ENCODE assay signal across 1 cellular context in the genomic region with DNA sequence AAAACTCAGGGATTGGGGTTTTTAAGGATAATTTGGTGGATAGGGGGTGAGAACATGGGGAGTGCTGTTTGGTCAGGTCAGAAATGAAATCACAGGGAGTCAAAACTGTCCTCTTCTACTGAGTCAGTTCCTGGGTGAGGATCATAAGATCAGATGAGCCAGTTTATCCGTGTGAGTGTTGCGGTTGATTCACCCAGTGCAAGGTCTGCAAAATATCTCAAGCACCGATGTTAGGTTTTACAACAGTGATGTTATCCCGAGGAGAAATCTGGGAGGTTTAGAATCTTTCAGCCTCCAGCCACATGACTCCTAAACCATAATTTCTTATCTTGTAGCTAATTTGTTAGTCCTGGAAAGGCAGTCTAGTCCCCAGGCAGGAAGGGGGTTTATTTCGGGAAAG.
TF ChIP-seq lines count a peak whose summit lies in the region.

No MANE protein-coding gene starts in this region.

TF ChIP-seq in H1, 55 proteins besides CTCF, POLR2A, EP300 and RAD21:
- no peak for TF ChIP-seq SP4 (IDR thresholded peaks at IDR 0.05; ENCODE audit: low read length)
- TF ChIP-seq EGR1 (IDR thresholded peaks at IDR 0.05; ENCODE audit: borderline replicate concordance, low read depth, low read length), result no peak
- no peak for TF ChIP-seq ASH2L (IDR thresholded peaks at IDR 0.05; ENCODE audit: low read length)
- no peak for TF ChIP-seq CHD2 (IDR thresholded peaks at IDR 0.05; ENCODE audit: low read length)
- TF ChIP-seq, protein P1, sequence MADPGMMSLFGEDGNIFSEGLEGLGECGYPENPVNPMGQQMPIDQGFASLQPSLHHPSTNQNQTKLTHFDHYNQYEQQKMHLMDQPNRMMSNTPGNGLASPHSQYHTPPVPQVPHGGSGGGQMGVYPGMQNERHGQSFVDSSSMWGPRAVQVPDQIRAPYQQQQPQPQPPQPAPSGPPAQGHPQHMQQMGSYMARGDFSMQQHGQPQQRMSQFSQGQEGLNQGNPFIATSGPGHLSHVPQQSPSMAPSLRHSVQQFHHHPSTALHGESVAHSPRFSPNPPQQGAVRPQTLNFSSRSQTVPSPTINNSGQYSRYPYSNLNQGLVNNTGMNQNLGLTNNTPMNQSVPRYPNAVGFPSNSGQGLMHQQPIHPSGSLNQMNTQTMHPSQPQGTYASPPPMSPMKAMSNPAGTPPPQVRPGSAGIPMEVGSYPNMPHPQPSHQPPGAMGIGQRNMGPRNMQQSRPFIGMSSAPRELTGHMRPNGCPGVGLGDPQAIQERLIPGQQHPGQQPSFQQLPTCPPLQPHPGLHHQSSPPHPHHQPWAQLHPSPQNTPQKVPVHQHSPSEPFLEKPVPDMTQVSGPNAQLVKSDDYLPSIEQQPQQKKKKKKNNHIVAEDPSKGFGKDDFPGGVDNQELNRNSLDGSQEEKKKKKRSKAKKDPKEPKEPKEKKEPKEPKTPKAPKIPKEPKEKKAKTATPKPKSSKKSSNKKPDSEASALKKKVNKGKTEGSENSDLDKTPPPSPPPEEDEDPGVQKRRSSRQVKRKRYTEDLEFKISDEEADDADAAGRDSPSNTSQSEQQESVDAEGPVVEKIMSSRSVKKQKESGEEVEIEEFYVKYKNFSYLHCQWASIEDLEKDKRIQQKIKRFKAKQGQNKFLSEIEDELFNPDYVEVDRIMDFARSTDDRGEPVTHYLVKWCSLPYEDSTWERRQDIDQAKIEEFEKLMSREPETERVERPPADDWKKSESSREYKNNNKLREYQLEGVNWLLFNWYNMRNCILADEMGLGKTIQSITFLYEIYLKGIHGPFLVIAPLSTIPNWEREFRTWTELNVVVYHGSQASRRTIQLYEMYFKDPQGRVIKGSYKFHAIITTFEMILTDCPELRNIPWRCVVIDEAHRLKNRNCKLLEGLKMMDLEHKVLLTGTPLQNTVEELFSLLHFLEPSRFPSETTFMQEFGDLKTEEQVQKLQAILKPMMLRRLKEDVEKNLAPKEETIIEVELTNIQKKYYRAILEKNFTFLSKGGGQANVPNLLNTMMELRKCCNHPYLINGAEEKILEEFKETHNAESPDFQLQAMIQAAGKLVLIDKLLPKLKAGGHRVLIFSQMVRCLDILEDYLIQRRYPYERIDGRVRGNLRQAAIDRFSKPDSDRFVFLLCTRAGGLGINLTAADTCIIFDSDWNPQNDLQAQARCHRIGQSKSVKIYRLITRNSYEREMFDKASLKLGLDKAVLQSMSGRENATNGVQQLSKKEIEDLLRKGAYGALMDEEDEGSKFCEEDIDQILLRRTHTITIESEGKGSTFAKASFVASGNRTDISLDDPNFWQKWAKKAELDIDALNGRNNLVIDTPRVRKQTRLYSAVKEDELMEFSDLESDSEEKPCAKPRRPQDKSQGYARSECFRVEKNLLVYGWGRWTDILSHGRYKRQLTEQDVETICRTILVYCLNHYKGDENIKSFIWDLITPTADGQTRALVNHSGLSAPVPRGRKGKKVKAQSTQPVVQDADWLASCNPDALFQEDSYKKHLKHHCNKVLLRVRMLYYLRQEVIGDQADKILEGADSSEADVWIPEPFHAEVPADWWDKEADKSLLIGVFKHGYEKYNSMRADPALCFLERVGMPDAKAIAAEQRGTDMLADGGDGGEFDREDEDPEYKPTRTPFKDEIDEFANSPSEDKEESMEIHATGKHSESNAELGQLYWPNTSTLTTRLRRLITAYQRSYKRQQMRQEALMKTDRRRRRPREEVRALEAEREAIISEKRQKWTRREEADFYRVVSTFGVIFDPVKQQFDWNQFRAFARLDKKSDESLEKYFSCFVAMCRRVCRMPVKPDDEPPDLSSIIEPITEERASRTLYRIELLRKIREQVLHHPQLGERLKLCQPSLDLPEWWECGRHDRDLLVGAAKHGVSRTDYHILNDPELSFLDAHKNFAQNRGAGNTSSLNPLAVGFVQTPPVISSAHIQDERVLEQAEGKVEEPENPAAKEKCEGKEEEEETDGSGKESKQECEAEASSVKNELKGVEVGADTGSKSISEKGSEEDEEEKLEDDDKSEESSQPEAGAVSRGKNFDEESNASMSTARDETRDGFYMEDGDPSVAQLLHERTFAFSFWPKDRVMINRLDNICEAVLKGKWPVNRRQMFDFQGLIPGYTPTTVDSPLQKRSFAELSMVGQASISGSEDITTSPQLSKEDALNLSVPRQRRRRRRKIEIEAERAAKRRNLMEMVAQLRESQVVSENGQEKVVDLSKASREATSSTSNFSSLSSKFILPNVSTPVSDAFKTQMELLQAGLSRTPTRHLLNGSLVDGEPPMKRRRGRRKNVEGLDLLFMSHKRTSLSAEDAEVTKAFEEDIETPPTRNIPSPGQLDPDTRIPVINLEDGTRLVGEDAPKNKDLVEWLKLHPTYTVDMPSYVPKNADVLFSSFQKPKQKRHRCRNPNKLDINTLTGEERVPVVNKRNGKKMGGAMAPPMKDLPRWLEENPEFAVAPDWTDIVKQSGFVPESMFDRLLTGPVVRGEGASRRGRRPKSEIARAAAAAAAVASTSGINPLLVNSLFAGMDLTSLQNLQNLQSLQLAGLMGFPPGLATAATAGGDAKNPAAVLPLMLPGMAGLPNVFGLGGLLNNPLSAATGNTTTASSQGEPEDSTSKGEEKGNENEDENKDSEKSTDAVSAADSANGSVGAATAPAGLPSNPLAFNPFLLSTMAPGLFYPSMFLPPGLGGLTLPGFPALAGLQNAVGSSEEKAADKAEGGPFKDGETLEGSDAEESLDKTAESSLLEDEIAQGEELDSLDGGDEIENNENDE (IDR thresholded peaks at IDR 0.05; ENCODE audit: insufficient replicate concordance, low read length), result no peak
- no peak for TF ChIP-seq ZNF274 (IDR thresholded peaks at IDR 0.05; ENCODE audit: borderline replicate concordance, extremely low read depth, low read length)
- TF ChIP-seq GABPA (IDR thresholded peaks at IDR 0.05; ENCODE audit: borderline replicate concordance, insufficient read depth, low read length), result no peak
- no peak for TF ChIP-seq TCF12 (IDR thresholded peaks at IDR 0.05; ENCODE audit: low read depth, low read length)
- no peak for TF ChIP-seq POU5F1 (IDR thresholded peaks at IDR 0.05; ENCODE audit: low read depth, low read length)
